Comparison of ENCODE assay signal across 21 cellular contexts in genomic region chr1:31153423-31153822, GRCh38.
DNase-seq lines count a peak whose midpoint lies in the region; ATAC-seq and TF ChIP-seq lines count a peak whose summit lies in the region.
"Had no signal": no experiment of that assay in that cellular context is flagged by ENCODE, and none has a peak within 500 bp of the region (broad histone marks: within the 10 kb centered on the region; RNA-seq: fewer than 3 reads in every experiment).

No MANE protein-coding gene starts in this region.

- peaks cover 27% of the 10 kb centered on the region for H3K27me3 Mint-ChIP-seq in activated naive CD4-positive, alpha-beta T cell treated with anti-CD3 and anti-CD28 coated beads, Interleukin-2, amount 10 ng/mL, durations not matched to agents 7 days and 5 days
- H3K27me3 Mint-ChIP-seq: T-helper 17 cell had no signal

- no peak overlapping the region for H3K4me2 ChIP-seq in hepatocyte

- CTCF ChIA-PET in activated naive CD4-positive, alpha-beta T cell treated with anti-CD3 and anti-CD28 coated beads, Interleukin-2, amount 10 ng/mL, durations not matched to agents 7 days and 5 days (lab: Charles Lee) = interaction anchor here (0.6 to 1.5 kb wide), 4 partner anchors 9 to 374 kb away, joined by 3 to 6 read pairs (median 4); no protein-coding TSS in a partner anchor
- CTCF ChIA-PET in RWPE1 (lab: Yijun Ruan, JAX) = interaction anchor here (0.6 kb wide), 1 partner anchor 124 kb away, joined by 3 read pairs; no protein-coding TSS in a partner anchor

- no peak overlapping the region for H3K4me3 ChIP-seq in hepatocyte
- H3K4me3 ChIP-seq: pancreas had no signal

- H3K36me3 ChIP-seq in hepatocyte (replicated peaks; ENCODE audit: insufficient read depth, low read depth) = no peaks in the 10 kb centered on the region
- H3K36me3 ChIP-seq: pancreas had no signal

- no peaks in the 10 kb centered on the region for H3K9me2 ChIP-seq in hepatocyte (replicated peaks; ENCODE audit: insufficient read depth)

- no peak overlapping the region for H3K27ac Mint-ChIP-seq in activated naive CD4-positive, alpha-beta T cell treated with anti-CD3 and anti-CD28 coated beads, Interleukin-2, amount 10 ng/mL, durations not matched to agents 7 days and 5 days
- no peak overlapping the region for H3K27ac Mint-ChIP-seq in stimulated activated effector memory CD8-positive, alpha-beta T cell treated with anti-CD3 and anti-CD28 coated beads, Interleukin-12 subunit alpha, Interleukin-12 subunit beta, amount 100 ng/mL, for 72 hours
- H3K27ac Mint-ChIP-seq: T-helper 17 cell had no signal

- DNase-seq in activated naive CD4-positive, alpha-beta T cell treated with anti-CD3 and anti-CD28 coated beads, Interleukin-2, amount 10 ng/mL, durations not matched to agents 7 days and 5 days = no peak
- no peak for DNase-seq in activated naive CD4-positive, alpha-beta T cell treated with Interleukin-2 at 50 U/mL for 16 hours
- no peak for DNase-seq in RWPE1 (ENCODE audit: low spot score)
- no peak for DNase-seq in hepatocyte (ENCODE audit: low spot score)
- no peak for DNase-seq in stimulated activated effector memory CD8-positive, alpha-beta T cell treated with anti-CD3 and anti-CD28 coated beads, Interleukin-12 subunit alpha, Interleukin-12 subunit beta, amount 100 ng/mL, for 72 hours (ENCODE audit: low spot score in 2 of 2)
- DNase-seq in T1000 (lab: John Stamatoyannopoulos, UW) = no peak
- no peak for DNase-seq in MV-4-11 (lab: John Stamatoyannopoulos, UW)
- DNase-seq in NCI-H1105 treated with DMSO at 0.1 percent for 48 hours (lab: John Stamatoyannopoulos, UW) = no peak
- DNase-seq: activated CD8-positive, alpha-beta memory T cell treated with anti-CD3 and anti-CD28 coated beads, Interleukin-2, amount 50 U/mL, for 4 hours; Calu3; caudate nucleus; effector CD8-positive, alpha-beta T cell; hippocampal formation; kidney glomerular epithelial cell; NCI-H1436 treated with DMSO at 0.1 percent for 48 hours; NCI-H345; pancreas; Right ventricle myocardium superior; stimulated activated CD4-positive, alpha-beta T cell treated with anti-CD3 and anti-CD28 coated beads, Interleukin-2, amount 100 ng/mL, for 24 hours; T-helper 17 cell had no signal

- H3K9me3 Mint-ChIP-seq in activated naive CD4-positive, alpha-beta T cell treated with anti-CD3 and anti-CD28 coated beads, Interleukin-2, amount 10 ng/mL, durations not matched to agents 7 days and 5 days = no peaks in the 10 kb centered on the region
- H3K9me3 Mint-ChIP-seq in stimulated activated effector memory CD8-positive, alpha-beta T cell treated with anti-CD3 and anti-CD28 coated beads, Interleukin-12 subunit alpha, Interleukin-12 subunit beta, amount 100 ng/mL, for 72 hours = no peaks in the 10 kb centered on the region

- peaks cover 6% of the 10 kb centered on the region for H3K4me1 ChIP-seq in hepatocyte (ENCODE audit: insufficient read depth)

- H4K20me1 ChIP-seq in hepatocyte (ENCODE audit: insufficient read depth, poor library complexity, severe bottlenecking) = no peaks in the 10 kb centered on the region

- peak overlapping the region; percentile 27 for H3K4me3 Mint-ChIP-seq in activated naive CD4-positive, alpha-beta T cell treated with anti-CD3 and anti-CD28 coated beads, Interleukin-2, amount 10 ng/mL, durations not matched to agents 7 days and 5 days
- peak overlapping the region; percentile 82 for H3K4me3 Mint-ChIP-seq in stimulated activated effector memory CD8-positive, alpha-beta T cell treated with anti-CD3 and anti-CD28 coated beads, Interleukin-12 subunit alpha, Interleukin-12 subunit beta, amount 100 ng/mL, for 72 hours

- H3K27me3 ChIP-seq in hepatocyte = no peaks in the 10 kb centered on the region
- H3K27me3 ChIP-seq: pancreas had no signal

- TF ChIP-seq CTCF in RWPE1 (conservative IDR thresholded peaks at IDR 0.05; ENCODE audit: low read depth) (no peak), hepatocyte (IDR thresholded peaks at IDR 0.05; ENCODE audit: poor library complexity) (no peak)

- no peaks in the 10 kb centered on the region for H3K9me3 ChIP-seq in hepatocyte (ENCODE audit: low read depth)
- H3K9me3 ChIP-seq: pancreas had no signal

- H3K79me2 ChIP-seq in hepatocyte = peaks cover 6% of the 10 kb centered on the region

- H2AFZ ChIP-seq in hepatocyte = no peak overlapping the region

- POLR2A ChIA-PET in RWPE1 (lab: Yijun Ruan, JAX; ENCODE audit: low non-redundant PET) = interaction anchor here (0.7 kb wide), 1 partner anchor 33 kb away, joined by 3 read pairs; no protein-coding TSS in a partner anchor

- H3K4me1 Mint-ChIP-seq in activated naive CD4-positive, alpha-beta T cell treated with anti-CD3 and anti-CD28 coated beads, Interleukin-2, amount 10 ng/mL, durations not matched to agents 7 days and 5 days = peaks cover 11% of the 10 kb centered on the region
- peaks cover 11% of the 10 kb centered on the region for H3K4me1 Mint-ChIP-seq in stimulated activated effector memory CD8-positive, alpha-beta T cell treated with anti-CD3 and anti-CD28 coated beads, Interleukin-12 subunit alpha, Interleukin-12 subunit beta, amount 100 ng/mL, for 72 hours

- H3K27ac ChIP-seq in RWPE1 (peak overlapping the region; percentile 98), hepatocyte (peak overlapping the region; percentile 6)

- 98% methylated on average over 3 of the region's 3 CpGs for WGBS in hepatocyte (ENCODE audit: low lambda C conversion rate, missing lambda C conversion rate)

- H3K36me3 Mint-ChIP-seq in activated naive CD4-positive, alpha-beta T cell treated with anti-CD3 and anti-CD28 coated beads, Interleukin-2, amount 10 ng/mL, durations not matched to agents 7 days and 5 days = no peaks in the 10 kb centered on the region
- no peaks in the 10 kb centered on the region for H3K36me3 Mint-ChIP-seq in stimulated activated effector memory CD8-positive, alpha-beta T cell treated with anti-CD3 and anti-CD28 coated beads, Interleukin-12 subunit alpha, Interleukin-12 subunit beta, amount 100 ng/mL, for 72 hours

- ATAC-seq in stimulated activated effector memory CD8-positive, alpha-beta T cell treated with anti-CD3 and anti-CD28 coated beads, Interleukin-12 subunit alpha, Interleukin-12 subunit beta, amount 100 ng/mL, for 72 hours = no peak
- ATAC-seq: activated CD4-positive, CD25-positive, alpha-beta regulatory T cell treated with anti-CD3 and anti-CD28 coated beads, Interleukin-2, amount 50 U/mL, for 24 hours; pancreas; T-helper 17 cell had no signal
